Comparison of ENCODE assay signal across 18 cellular contexts in genomic region chr5:14330729-14331128, GRCh38.
A peak's percentile ranks its signal among the peaks of the same experiment; 100 is the strongest.
DNase-seq lines count a peak whose midpoint lies in the region; ATAC-seq and TF ChIP-seq lines count a peak whose summit lies in the region.
"Had no signal": no experiment of that assay in that cellular context is flagged by ENCODE, and none has a peak within 500 bp of the region (broad histone marks: within the 10 kb centered on the region; RNA-seq: fewer than 3 reads in every experiment).

No MANE protein-coding gene starts in this region.

- no peak for DNase-seq in CD4-positive, alpha-beta T cell
- DNase-seq in OCI-LY7 (ENCODE audit: low spot score): no peak
- DNase-seq in memory B cell (ENCODE audit: low spot score in 2 of 2): no peak
- no peak for DNase-seq in stimulated activated naive CD8-positive, alpha-beta T cell treated with anti-CD3 and anti-CD28 coated beads, Interleukin-15, amount 100 ng/mL, for 72 hours
- no peak for DNase-seq in immature natural killer cell
- DNase-seq in effector memory CD8-positive, alpha-beta T cell: no peak
- DNase-seq: Calu3; CD8-positive, alpha-beta memory T cell; KG1; NCI-H1092 treated with DMSO at 0.1 percent for 48 hours; NCI-H1436 treated with DMSO at 0.1 percent for 48 hours; NCI-H1930; NCI-H748 treated with DMSO at 0.1 percent for 48 hours; NK-92 treated with Interleukin-12 subunit alpha and Interleukin-12 subunit beta, amount 100 ng/mL, for 24 hours; T-cell had no signal

- H3K4me1 ChIP-seq in OCI-LY7 (ENCODE audit: insufficient read depth, low read length, poor library complexity, severe bottlenecking): peaks cover 15% of the 10 kb centered on the region

- H3K9me3 ChIP-seq in CD4-positive, alpha-beta T cell (ENCODE audit: control insufficient read depth, low read length): no peaks in the 10 kb centered on the region
- no peaks in the 10 kb centered on the region for H3K9me3 ChIP-seq in OCI-LY7 (ENCODE audit: low read length)

- no peaks in the 10 kb centered on the region for H3K36me3 Mint-ChIP-seq in CD4-positive, alpha-beta T cell (ENCODE audit: low read depth)
- peaks cover 7% of the 10 kb centered on the region for H3K36me3 Mint-ChIP-seq in memory B cell
- peaks cover 0 to 9% (median 3%) of the 10 kb centered on the region in 3 donors for H3K36me3 Mint-ChIP-seq in immature natural killer cell
- H3K36me3 Mint-ChIP-seq in effector memory CD8-positive, alpha-beta T cell (ENCODE audit: insufficient read depth): no peaks in the 10 kb centered on the region
- H3K36me3 Mint-ChIP-seq: CD8-positive, alpha-beta memory T cell; T-cell had no signal

- no peaks in the 10 kb centered on the region for H3K27me3 Mint-ChIP-seq in CD4-positive, alpha-beta T cell
- H3K27me3 Mint-ChIP-seq in memory B cell (no peaks in the 10 kb centered on the region), immature natural killer cell (ENCODE audit: low read depth in 3 of 3) (peaks cover 0 to 2% (median 0%) of the 10 kb centered on the region in 3 donors)
- no peaks in the 10 kb centered on the region for H3K27me3 Mint-ChIP-seq in stimulated activated naive CD8-positive, alpha-beta T cell treated with anti-CD3 and anti-CD28 coated beads, Interleukin-15, amount 100 ng/mL, for 72 hours
- peaks cover 0 to 13% of the 10 kb centered on the region in 2 donors for H3K27me3 Mint-ChIP-seq in effector memory CD8-positive, alpha-beta T cell
- H3K27me3 Mint-ChIP-seq: T-cell had no signal

- intact Hi-C loops in CD4-positive, alpha-beta T cell (cut with DNase I, micrococcal nuclease): no loop called here
- intact Hi-C loops in OCI-LY7 (cut with micrococcal nuclease; ENCODE audit: unreplicated experiment): no loop called here

- H3K4me3 ChIP-seq in OCI-LY7 (ENCODE audit: low read depth, low read length, poor library complexity, severe bottlenecking): no peak overlapping the region

- no peaks in the 10 kb centered on the region for H3K9me2 ChIP-seq in OCI-LY7 (ENCODE audit: insufficient read depth, low read length)

- POLR2A ChIA-PET in CD4-positive, alpha-beta T cell (lab: Charles Lee): no interaction called here
- POLR2A ChIA-PET in OCI-LY7 (lab: Charles Lee): interaction anchor here (0.6 kb wide), 1 partner anchor 185 kb away, joined by 3 read pairs; no protein-coding TSS in a partner anchor

- no peak overlapping the region for H2AFZ ChIP-seq in OCI-LY7 (ENCODE audit: low read length)

- no peak for ATAC-seq in CD4-positive, alpha-beta T cell (ENCODE audit: poor library complexity)
- no peak for ATAC-seq in memory B cell (ENCODE audit: low read depth)
- ATAC-seq in stimulated activated naive CD8-positive, alpha-beta T cell treated with anti-CD3 and anti-CD28 coated beads, Interleukin-15, amount 100 ng/mL, for 72 hours: no peak
- no peak for ATAC-seq in HG02840 (IDR thresholded peaks at IDR 0.05; ENCODE audit: low FRiP score, unreplicated experiment)
- no peak for ATAC-seq in effector memory CD8-positive, alpha-beta T cell (replicated peaks)
- ATAC-seq: Panc1, T-cell had no signal

- no peak for TF ChIP-seq CTCF in CD4-positive, alpha-beta T cell (IDR thresholded peaks at IDR 0.05)
- no peak for TF ChIP-seq CTCF in OCI-LY7 (conservative IDR thresholded peaks at IDR 0.05; ENCODE audit: low read length)

- H3K4me1 Mint-ChIP-seq in CD4-positive, alpha-beta T cell (ENCODE audit: low read depth): peaks cover 22% of the 10 kb centered on the region
- peaks cover 33% of the 10 kb centered on the region for H3K4me1 Mint-ChIP-seq in memory B cell
- H3K4me1 Mint-ChIP-seq in stimulated activated naive CD8-positive, alpha-beta T cell treated with anti-CD3 and anti-CD28 coated beads, Interleukin-15, amount 100 ng/mL, for 72 hours: peaks cover 20% of the 10 kb centered on the region
- H3K4me1 Mint-ChIP-seq in immature natural killer cell: peaks cover 13 to 20% of the 10 kb centered on the region in 2 donors
- peaks cover 4 to 6% of the 10 kb centered on the region in 2 donors for H3K4me1 Mint-ChIP-seq in effector memory CD8-positive, alpha-beta T cell (ENCODE audit: low read depth in 2 of 2)

- H3K4me2 ChIP-seq in OCI-LY7 (ENCODE audit: low read length): peak overlapping the region; percentile 47

- no peak overlapping the region for H3K27ac ChIP-seq in CD4-positive, alpha-beta T cell (ENCODE audit: low read depth, low read length)
- no peak overlapping the region for H3K27ac ChIP-seq in OCI-LY7 (ENCODE audit: low read depth, low read length, poor library complexity, severe bottlenecking)
- H3K27ac ChIP-seq: HL-60 had no signal

- H3K36me3 ChIP-seq in OCI-LY7 (ENCODE audit: insufficient read depth, low read length): no peaks in the 10 kb centered on the region

- H3K4me3 Mint-ChIP-seq in CD4-positive, alpha-beta T cell: no peak overlapping the region
- H3K4me3 Mint-ChIP-seq in memory B cell: peak overlapping the region; percentile 60
- no peak overlapping the region for H3K4me3 Mint-ChIP-seq in stimulated activated naive CD8-positive, alpha-beta T cell treated with anti-CD3 and anti-CD28 coated beads, Interleukin-15, amount 100 ng/mL, for 72 hours
- no peak overlapping the region for H3K4me3 Mint-ChIP-seq in immature natural killer cell
- no peak overlapping the region for H3K4me3 Mint-ChIP-seq in effector memory CD8-positive, alpha-beta T cell
- H3K4me3 Mint-ChIP-seq: CD8-positive, alpha-beta memory T cell had no signal

- CTCF ChIA-PET in CD4-positive, alpha-beta T cell (lab: Charles Lee): no interaction called here
- CTCF ChIA-PET in OCI-LY7 (lab: Charles Lee; ENCODE audit: unreplicated experiment): no interaction called here

- H3K9me3 Mint-ChIP-seq in CD4-positive, alpha-beta T cell: no peaks in the 10 kb centered on the region
- H3K9me3 Mint-ChIP-seq in memory B cell: no peaks in the 10 kb centered on the region
- no peaks in the 10 kb centered on the region for H3K9me3 Mint-ChIP-seq in stimulated activated naive CD8-positive, alpha-beta T cell treated with anti-CD3 and anti-CD28 coated beads, Interleukin-15, amount 100 ng/mL, for 72 hours
- H3K9me3 Mint-ChIP-seq in immature natural killer cell: no peaks in the 10 kb centered on the region
- H3K9me3 Mint-ChIP-seq in effector memory CD8-positive, alpha-beta T cell: no peaks in the 10 kb centered on the region
- H3K9me3 Mint-ChIP-seq: CD8-positive, alpha-beta memory T cell; T-cell had no signal

- no peaks in the 10 kb centered on the region for H3K27me3 ChIP-seq in CD4-positive, alpha-beta T cell (ENCODE audit: control insufficient read depth, insufficient read depth, low read length)

- BruUV-seq in OCI-LY7 (replicated peaks; lab: Mats Ljungman, UMichigan): no TSS peak

- peak overlapping the region; percentile 43 for H3K27ac Mint-ChIP-seq in CD4-positive, alpha-beta T cell
- peak overlapping the region; percentile 28 for H3K27ac Mint-ChIP-seq in memory B cell
- no peak overlapping the region for H3K27ac Mint-ChIP-seq in stimulated activated naive CD8-positive, alpha-beta T cell treated with anti-CD3 and anti-CD28 coated beads, Interleukin-15, amount 100 ng/mL, for 72 hours
- no peak overlapping the region for H3K27ac Mint-ChIP-seq in immature natural killer cell
- peak overlapping the region in 1 of 2 donors; percentile 14 for H3K27ac Mint-ChIP-seq in effector memory CD8-positive, alpha-beta T cell
- H3K27ac Mint-ChIP-seq: T-cell had no signal

- H4K20me1 ChIP-seq in OCI-LY7 (ENCODE audit: insufficient read depth, low read length): no peaks in the 10 kb centered on the region

- no peaks in the 10 kb centered on the region for H3K79me2 ChIP-seq in OCI-LY7 (ENCODE audit: insufficient read depth, low read depth, low read length)

Comparison
In these comparisons a context has a peak if more than half of its experiments do, and no peak if none do; other contexts are left out.
1. H3K27ac Mint-ChIP-seq: peak in CD4-positive, alpha-beta T cell (single experiment) and memory B cell (single experiment); none in stimulated activated naive CD8-positive, alpha-beta T cell treated with anti-CD3 and anti-CD28 coated beads, Interleukin-15, amount 100 ng/mL, for 72 hours (0 of 2) and immature natural killer cell (0 of 6).